ENCODE assay signal across 8 cellular contexts in the genomic region with DNA sequence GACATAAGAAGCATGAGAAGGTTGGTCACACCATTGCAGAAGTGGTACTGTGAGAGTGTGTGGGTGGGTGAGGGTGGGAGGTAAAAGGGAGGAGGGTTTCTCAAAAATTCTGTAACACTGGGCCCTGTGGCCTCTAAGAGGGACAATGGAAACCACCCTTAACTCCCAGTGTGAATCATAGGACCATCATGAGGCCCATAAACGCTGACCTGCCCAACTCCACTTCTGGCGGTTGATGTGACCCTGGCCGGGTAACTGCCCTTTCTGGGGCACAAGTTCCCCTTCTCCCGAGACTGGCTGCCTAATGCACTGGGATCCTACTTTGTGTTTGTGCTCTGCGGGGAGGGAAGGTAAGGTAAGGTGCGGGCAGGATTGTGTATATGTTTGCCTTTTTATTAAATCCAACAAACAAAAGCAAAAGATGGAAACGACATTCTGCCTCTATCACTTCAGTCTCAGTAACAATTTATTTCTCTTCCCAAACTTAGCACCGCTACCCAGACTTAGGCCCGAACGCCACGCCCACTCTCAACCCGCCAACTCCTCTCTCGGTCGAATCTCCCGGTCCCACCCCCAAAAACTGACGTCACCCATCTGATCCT. TPM values are rescaled to one million over a fixed set of nuclear protein-coding genes. Genes with fewer than 3 reads are reported as not detected.
DNase-seq lines count a peak whose midpoint lies in the region; ATAC-seq and TF ChIP-seq lines count a peak whose summit lies in the region.

No MANE protein-coding gene starts in this region.

- peak; percentile 71 for ATAC-seq in GM19455 (IDR thresholded peaks at IDR 0.05; ENCODE audit: unreplicated experiment)
- peak; percentile 64 for ATAC-seq in HG03558 (IDR thresholded peaks at IDR 0.05; ENCODE audit: extremely low read depth, unreplicated experiment)

- H3K27ac Mint-ChIP-seq in activated CD4-positive, alpha-beta memory T cell treated with anti-CD3 and anti-CD28 coated beads for 36 hours, result peak overlapping the region; percentile 97

- POLR2A ChIA-PET in activated CD4-positive, alpha-beta memory T cell treated with anti-CD3 and anti-CD28 coated beads for 36 hours (lab: Charles Lee), result interaction anchor here (0.9 to 1.2 kb wide), 3 partner anchors 11 to 27 kb away, joined by 4 to 10 read pairs (median 6); a partner anchor contains a TSS

- DNase-seq in CD1c-positive myeloid dendritic cell (ENCODE audit: extremely low spot score), result peak; percentile 90
- DNase-seq in NCI-H82 (lab: John Stamatoyannopoulos, UW), result peak; percentile 97
- peak; percentile 93 for DNase-seq in activated CD4-positive, alpha-beta memory T cell treated with anti-CD3 and anti-CD28 coated beads for 36 hours
- DNase-seq in epithelial cell of esophagus (ENCODE audit: low read depth), result peak; percentile 95
- DNase-seq in mucosa of gallbladder (ENCODE audit: low spot score), result peak; percentile 84
- DNase-seq in stimulated activated CD8-positive, alpha-beta memory T cell treated with anti-CD3 and anti-CD28 coated beads, Interleukin-4, amount 100 ng/mL, for 4 hours (ENCODE audit: low read depth in 2 of 2, low spot score in 1 of 2), result peak; percentile 74 to 84

- peaks cover 29% of the 10 kb centered on the region for H3K4me1 Mint-ChIP-seq in activated CD4-positive, alpha-beta memory T cell treated with anti-CD3 and anti-CD28 coated beads for 36 hours (ENCODE audit: low read depth)

- H3K9me3 Mint-ChIP-seq in activated CD4-positive, alpha-beta memory T cell treated with anti-CD3 and anti-CD28 coated beads for 36 hours, result no peaks in the 10 kb centered on the region

- CTCF ChIA-PET in activated CD4-positive, alpha-beta memory T cell treated with anti-CD3 and anti-CD28 coated beads for 36 hours (lab: Charles Lee), result interaction anchor here (0.7 to 2.1 kb wide), 6 partner anchors 11 to 125 kb away, joined by 3 to 25 read pairs (median 4); a partner anchor contains a TSS

- H3K4me3 ChIP-seq in epithelial cell of esophagus (ENCODE audit: low read length), result peak overlapping the region; percentile 83

- no peaks in the 10 kb centered on the region for H3K27me3 Mint-ChIP-seq in activated CD4-positive, alpha-beta memory T cell treated with anti-CD3 and anti-CD28 coated beads for 36 hours

- H3K4me3 Mint-ChIP-seq in activated CD4-positive, alpha-beta memory T cell treated with anti-CD3 and anti-CD28 coated beads for 36 hours, result peak overlapping the region; percentile 99

- H3K36me3 Mint-ChIP-seq in activated CD4-positive, alpha-beta memory T cell treated with anti-CD3 and anti-CD28 coated beads for 36 hours, result peaks cover 29% of the 10 kb centered on the region

- no peak for TF ChIP-seq CTCF in epithelial cell of esophagus (IDR thresholded peaks at IDR 0.05; ENCODE audit: insufficient read depth, low read depth, low read length, missing control alignments)

- intact Hi-C loops in activated CD4-positive, alpha-beta memory T cell treated with anti-CD3 and anti-CD28 coated beads for 36 hours (cut with micrococcal nuclease), result no loop called here

RNA-seq across cellular contexts. Expression of a gene that starts 0.5 kb away (rescaled TPM):
- total RNA-seq in activated CD4-positive, alpha-beta memory T cell treated with anti-CD3 and anti-CD28 coated beads for 36 hours, result 10 to 100 TPM; 30.0 to 32.0 TPM
- 9.2 TPM for total RNA-seq in mucosa of gallbladder

RNA-seq across cellular contexts. Expression of a gene that starts 1.0 kb away (rescaled TPM):
- total RNA-seq in activated CD4-positive, alpha-beta memory T cell treated with anti-CD3 and anti-CD28 coated beads for 36 hours, result 1 to 10 TPM; 3.7 to 3.9 TPM
- 7.0 TPM for total RNA-seq in mucosa of gallbladder

RNA-seq across cellular contexts. Expression of a gene that starts 4.5 kb away (rescaled TPM):
- 1 to 10 TPM; 7.1 to 8.2 TPM for total RNA-seq in activated CD4-positive, alpha-beta memory T cell treated with anti-CD3 and anti-CD28 coated beads for 36 hours
- 1.6 TPM for total RNA-seq in mucosa of gallbladder

RNA-seq across cellular contexts. Expression of a gene that starts 11.2 kb away (rescaled TPM):
- total RNA-seq in activated CD4-positive, alpha-beta memory T cell treated with anti-CD3 and anti-CD28 coated beads for 36 hours, result 10 to 100 TPM; 45.5 to 47.2 TPM
- 29.3 TPM for total RNA-seq in mucosa of gallbladder

RNA-seq across cellular contexts. Expression of a gene that starts 16.5 kb away (rescaled TPM):
- total RNA-seq in activated CD4-positive, alpha-beta memory T cell treated with anti-CD3 and anti-CD28 coated beads for 36 hours, result 10 to 100 TPM; 20.9 to 21.2 TPM
- 24.6 TPM for total RNA-seq in mucosa of gallbladder

Comparison
In these comparisons a context has a peak if more than half of its experiments do, and no peak if none do; other contexts are left out.
1. Peak in every context shown above with its lines: DNase-seq, ATAC-seq and H3K4me3 ChIP-seq.